In the genomic region with DNA sequence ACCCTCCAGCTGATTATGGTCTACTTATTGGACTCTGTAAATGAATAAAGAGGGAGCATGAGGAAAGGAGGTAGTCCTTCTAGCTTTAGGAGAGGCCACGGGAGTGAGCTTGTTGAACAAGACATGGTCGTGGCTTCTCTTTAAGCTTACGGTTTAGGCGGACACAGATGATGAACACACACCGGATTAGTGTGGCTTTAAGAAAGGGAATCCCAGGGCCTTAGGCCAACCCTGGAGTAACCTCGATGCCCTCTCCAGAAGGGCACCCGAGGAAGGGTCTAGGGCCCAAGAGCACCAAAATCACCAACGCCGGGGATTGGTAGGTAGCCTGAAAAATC, we compare ENCODE assay signal across 8 cellular contexts. TPM values are rescaled to one million over a fixed set of nuclear protein-coding genes. Genes with fewer than 3 reads are reported as not detected.
DNase-seq lines count a peak whose midpoint lies in the region; ATAC-seq and TF ChIP-seq lines count a peak whose summit lies in the region.

No MANE protein-coding gene starts in this region.

- no peaks in the 10 kb centered on the region for H3K27me3 ChIP-seq in CD8-positive, alpha-beta T cell (ENCODE audit: insufficient read depth, low read length)
- H3K27me3 ChIP-seq in Karpas-422 (ENCODE audit: low read length) (no peaks in the 10 kb centered on the region), ectodermal cell (ENCODE audit: control insufficient read depth, insufficient read depth, low read length, poor library complexity, severe bottlenecking) (no peaks in the 10 kb centered on the region), sigmoid colon (no peaks in the 10 kb centered on the region)

- no peaks in the 10 kb centered on the region for H3K9me3 ChIP-seq in CD8-positive, alpha-beta T cell (ENCODE audit: low read length)
- H3K9me3 ChIP-seq in Karpas-422 (ENCODE audit: low read length) (no peaks in the 10 kb centered on the region), ectodermal cell (ENCODE audit: control insufficient read depth, low read length) (no peaks in the 10 kb centered on the region), sigmoid colon (no peaks in the 10 kb centered on the region)

- CTCF ChIA-PET in CD8-positive, alpha-beta T cell (lab: Charles Lee) = interaction anchor here (1.1 to 2.0 kb wide), 3 partner anchors 9 to 271 kb away, joined by 3 to 6 read pairs (median 4); no protein-coding TSS in a partner anchor

- no peak for TF ChIP-seq POLR2A in sigmoid colon (IDR thresholded peaks at IDR 0.05)

- H3K27me3 Mint-ChIP-seq in CD8-positive, alpha-beta T cell (ENCODE audit: low read depth) = no peaks in the 10 kb centered on the region

- POLR2A ChIA-PET in CD8-positive, alpha-beta T cell (lab: Charles Lee) = interaction anchor here (0.7 to 3.5 kb wide), 11 partner anchors 9 to 869 kb away, joined by 3 to 89 read pairs (median 4); partner anchors contain the start of gene DCUN1D4

- H3K36me3 ChIP-seq in CD8-positive, alpha-beta T cell (ENCODE audit: insufficient read depth, low read length) = peaks cover 10% of the 10 kb centered on the region
- H3K36me3 ChIP-seq in Karpas-422 (ENCODE audit: insufficient read depth, low read length) (peaks cover 35% of the 10 kb centered on the region), ectodermal cell (ENCODE audit: control insufficient read depth, insufficient read depth, low read length) (peaks cover 26% of the 10 kb centered on the region), sigmoid colon (peaks cover 0 to 12% (median 0%) of the 10 kb centered on the region in 4 donors)

- peaks cover 18% of the 10 kb centered on the region for H3K79me2 ChIP-seq in Karpas-422 (ENCODE audit: low read length)

- no peak overlapping the region for H3K27ac ChIP-seq in CD8-positive, alpha-beta T cell (ENCODE audit: low read depth, low read length)
- H3K27ac ChIP-seq in Karpas-422 (ENCODE audit: low read length) = no peak overlapping the region; the same call in 1 of the 2 replicates
- no peak overlapping the region for H3K27ac ChIP-seq in ectodermal cell (ENCODE audit: insufficient read depth, low read depth, low read length, poor library complexity, severe bottlenecking)
- H3K27ac ChIP-seq in sigmoid colon = peak overlapping the region; percentile 88 to 94 (median 92)

- peak overlapping the region; percentile 89 for H3K27ac Mint-ChIP-seq in CD8-positive, alpha-beta T cell

- H3K36me3 Mint-ChIP-seq in CD8-positive, alpha-beta T cell = peaks cover 33% of the 10 kb centered on the region

- H2AFZ ChIP-seq in Karpas-422 (ENCODE audit: low read length) = peak overlapping the region; percentile 80; the same call in 1 of the 2 replicates

- no peak for DNase-seq in CD8-positive, alpha-beta T cell
- DNase-seq in Karpas-422 (no peak), sigmoid colon (no peak), NCI-H2029 (lab: John Stamatoyannopoulos, UW) (no peak), GM19240 (ENCODE audit: insufficient read length, low spot score) (no peak), SIG-M5 treated with dmso at 0.1 percent for 504 hours (lab: John Stamatoyannopoulos, UW; ENCODE audit: unreplicated experiment) (no peak)

- TF ChIP-seq EP300 in sigmoid colon (IDR thresholded peaks at IDR 0.05) = no peak

- no peaks in the 10 kb centered on the region for H4K20me1 ChIP-seq in Karpas-422 (ENCODE audit: insufficient read depth, low read depth, low read length)

- H3K4me2 ChIP-seq in Karpas-422 (ENCODE audit: low read depth, low read length, poor library complexity, severe bottlenecking) = peak overlapping the region; percentile 86

- no peak for TF ChIP-seq CTCF in CD8-positive, alpha-beta T cell (IDR thresholded peaks at IDR 0.05)
- no peak for TF ChIP-seq CTCF in sigmoid colon (IDR thresholded peaks at IDR 0.05)

- no peak for ATAC-seq in CD8-positive, alpha-beta T cell
- ATAC-seq in GM21515 (IDR thresholded peaks at IDR 0.05; ENCODE audit: unreplicated experiment) = peak; percentile 11

- peak overlapping the region; percentile 58 for H3K4me3 ChIP-seq in CD8-positive, alpha-beta T cell (ENCODE audit: low read depth, low read length)
- H3K4me3 ChIP-seq in Karpas-422 (ENCODE audit: low read length) = peak overlapping the region; percentile 66
- H3K4me3 ChIP-seq in ectodermal cell (ENCODE audit: insufficient read depth, low read depth, low read length) = peak overlapping the region; percentile 36
- H3K4me3 ChIP-seq in sigmoid colon = peak overlapping the region in 2 of 4 donors; percentile 78 to 94

- H3K4me1 Mint-ChIP-seq in CD8-positive, alpha-beta T cell (ENCODE audit: low read depth) = peaks cover 43% of the 10 kb centered on the region

- peaks cover 29% of the 10 kb centered on the region for H3K4me1 ChIP-seq in CD8-positive, alpha-beta T cell (ENCODE audit: insufficient read depth, low read length)
- H3K4me1 ChIP-seq in Karpas-422 (ENCODE audit: low read length) (peaks cover 60% of the 10 kb centered on the region), ectodermal cell (ENCODE audit: control insufficient read depth, insufficient read depth, low read length) (peaks cover 17% of the 10 kb centered on the region), sigmoid colon (peaks cover 0 to 23% (median 15%) of the 10 kb centered on the region in 4 donors)

- 22 to 26% methylated on average over 9 of the region's 9 CpGs for WGBS in ectodermal cell, 2 experiments
- WGBS in sigmoid colon, 2 donors = 27 to 30% methylated on average over 9 of the region's 9 CpGs

- H3K4me3 Mint-ChIP-seq in CD8-positive, alpha-beta T cell = peak overlapping the region; percentile 77

- H3K9me2 ChIP-seq in Karpas-422 (replicated peaks; ENCODE audit: insufficient read depth, low read length) = no peaks in the 10 kb centered on the region

- peak overlapping the region; percentile 69 for H3K9ac ChIP-seq in Karpas-422 (ENCODE audit: low read length)

- intact Hi-C loops in CD8-positive, alpha-beta T cell (cut with DNase I, micrococcal nuclease) = loop anchor here (1.0 to 10.0 kb wide), 8 partner anchors 10 to 1353 kb away; partner anchors contain the start of genes RASL11B (in 2 of the 2), CHIC2 (in 1 of the 2), FIP1L1 (in 1 of the 2) and SCFD2 (in 1 of the 2)
- intact Hi-C loops in sigmoid colon (cut with DNase I) = loop anchor here (2.0 to 5.0 kb wide), 2 partner anchors 53 to 150 kb away; partner anchors contain the start of genes RASL11B and USP46

- H3K9me3 Mint-ChIP-seq in CD8-positive, alpha-beta T cell = no peaks in the 10 kb centered on the region

RNA-seq across cellular contexts. Expression of gene ERVMER34-1, which starts 39.4 kb away (rescaled TPM):
- total RNA-seq in CD8-positive, alpha-beta T cell = not detected
- not detected in 2 replicates for total RNA-seq in Karpas-422 (2014; rRNA removed; shearing (Covaris generic); ENCODE audit: low replicate concordance)
- polyA plus RNA-seq in ectodermal cell (2013, experiment 1 of 4) = 5.2 TPM
- polyA plus RNA-seq in ectodermal cell (2013, experiment 2 of 4) = 5.5 TPM
- 4.8 TPM for polyA plus RNA-seq in ectodermal cell (2013, experiment 3 of 4)
- 4.3 TPM for polyA plus RNA-seq in ectodermal cell (2013, experiment 4 of 4)
- not detected for total RNA-seq in sigmoid colon
- polyA plus RNA-seq in sigmoid colon = under 1 TPM in 1 of 3 donors, not detected in 2; 0.66 TPM

RNA-seq across cellular contexts. Expression of gene USP46, which starts 52.7 kb away (rescaled TPM):
- 1 to 10 TPM; 3.1 to 4.5 TPM for total RNA-seq in CD8-positive, alpha-beta T cell
- total RNA-seq in Karpas-422 (2014; rRNA removed; shearing (Covaris generic); ENCODE audit: low replicate concordance) = 8.8 and 14.5 TPM in 2 replicates
- 48.2 TPM for polyA plus RNA-seq in ectodermal cell (2013, experiment 1 of 4)
- polyA plus RNA-seq in ectodermal cell (2013, experiment 2 of 4) = 43.9 TPM
- 33.2 TPM for polyA plus RNA-seq in ectodermal cell (2013, experiment 3 of 4)
- 37.1 TPM for polyA plus RNA-seq in ectodermal cell (2013, experiment 4 of 4)
- 1 to 10 TPM; 5.0 to 9.1 (median 6.0) TPM for total RNA-seq in sigmoid colon
- polyA plus RNA-seq in sigmoid colon = 1 to 10 TPM; 3.3 to 4.4 (median 4.2) TPM

Comparison
In these comparisons a context has a peak if more than half of its experiments do, and no peak if none do; other contexts are left out.
1. H3K27ac ChIP-seq: peak in sigmoid colon (4 of 4); none in CD8-positive, alpha-beta T cell (single experiment), Karpas-422 (single experiment) and ectodermal cell (single experiment).